1 cellular context compared by ENCODE assay signal in the genomic region with DNA sequence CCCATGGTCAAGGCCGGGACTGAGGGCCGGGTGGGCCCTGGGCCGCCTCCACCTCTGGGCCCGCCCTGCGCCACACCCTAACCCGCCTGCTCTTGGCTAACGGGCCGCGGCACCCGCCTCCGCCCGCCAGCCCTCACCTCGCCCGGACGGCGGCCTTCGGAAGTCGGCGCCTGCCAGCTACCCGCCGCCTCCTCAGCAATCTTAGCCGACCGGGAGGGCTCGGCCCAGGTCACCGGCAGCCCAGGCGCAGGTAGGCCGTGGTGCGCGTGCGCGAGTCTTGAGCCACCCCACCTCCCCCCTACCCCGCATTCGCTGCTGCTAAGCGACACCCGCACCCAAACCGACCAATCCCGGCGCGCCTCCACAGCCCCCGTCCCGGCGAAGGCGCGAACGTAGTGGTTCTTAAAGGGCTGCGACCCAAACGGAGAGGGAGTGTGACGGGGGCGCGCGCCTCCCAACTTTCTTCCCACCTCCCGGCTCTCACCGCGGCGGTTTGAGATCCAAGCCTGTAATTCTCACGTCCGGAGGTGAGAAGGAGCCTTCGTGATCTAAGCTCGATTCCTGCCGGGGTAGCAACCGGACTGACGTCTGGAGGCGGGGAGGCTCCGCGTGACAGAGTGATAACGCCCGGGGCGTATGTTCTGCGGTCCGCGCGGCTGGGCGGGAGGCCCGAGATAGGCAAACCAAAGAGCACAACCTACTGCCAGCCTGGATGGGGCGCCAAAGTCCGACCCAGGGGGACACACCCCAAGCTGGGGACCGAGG.
TF ChIP-seq lines count a peak whose summit lies in the region.

SEC22C (minus strand) TSS at position 259 of the 765 bp plus-strand sequence. CDS start 12,921 bp downstream, outside the sequence.

TF ChIP-seq in HEK293, 187 proteins besides CTCF, POLR2A, EP300 and RAD21 (continued from another document and continues in another):
- TF ChIP-seq, protein P1, sequence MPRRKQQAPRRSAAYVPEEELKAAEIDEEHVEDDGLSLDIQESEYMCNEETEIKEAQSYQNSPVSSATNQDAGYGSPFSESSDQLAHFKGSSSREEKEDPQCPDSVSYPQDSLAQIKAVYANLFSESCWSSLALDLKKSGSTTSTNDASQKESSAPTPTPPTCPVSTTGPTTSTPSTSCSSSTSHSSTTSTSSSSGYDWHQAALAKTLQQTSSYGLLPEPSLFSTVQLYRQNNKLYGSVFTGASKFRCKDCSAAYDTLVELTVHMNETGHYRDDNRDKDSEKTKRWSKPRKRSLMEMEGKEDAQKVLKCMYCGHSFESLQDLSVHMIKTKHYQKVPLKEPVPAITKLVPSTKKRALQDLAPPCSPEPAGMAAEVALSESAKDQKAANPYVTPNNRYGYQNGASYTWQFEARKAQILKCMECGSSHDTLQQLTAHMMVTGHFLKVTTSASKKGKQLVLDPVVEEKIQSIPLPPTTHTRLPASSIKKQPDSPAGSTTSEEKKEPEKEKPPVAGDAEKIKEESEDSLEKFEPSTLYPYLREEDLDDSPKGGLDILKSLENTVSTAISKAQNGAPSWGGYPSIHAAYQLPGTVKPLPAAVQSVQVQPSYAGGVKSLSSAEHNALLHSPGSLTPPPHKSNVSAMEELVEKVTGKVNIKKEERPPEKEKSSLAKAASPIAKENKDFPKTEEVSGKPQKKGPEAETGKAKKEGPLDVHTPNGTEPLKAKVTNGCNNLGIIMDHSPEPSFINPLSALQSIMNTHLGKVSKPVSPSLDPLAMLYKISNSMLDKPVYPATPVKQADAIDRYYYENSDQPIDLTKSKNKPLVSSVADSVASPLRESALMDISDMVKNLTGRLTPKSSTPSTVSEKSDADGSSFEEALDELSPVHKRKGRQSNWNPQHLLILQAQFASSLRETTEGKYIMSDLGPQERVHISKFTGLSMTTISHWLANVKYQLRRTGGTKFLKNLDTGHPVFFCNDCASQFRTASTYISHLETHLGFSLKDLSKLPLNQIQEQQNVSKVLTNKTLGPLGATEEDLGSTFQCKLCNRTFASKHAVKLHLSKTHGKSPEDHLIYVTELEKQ (tag by site-specific recombination; IDR thresholded peaks at IDR 0.05; ENCODE audit: borderline replicate concordance), result no peak
- no peak for TF ChIP-seq REPIN1 (tag by site-specific recombination; IDR thresholded peaks at IDR 0.05; ENCODE audit: low read depth)
- TF ChIP-seq ZNF677 (tag by site-specific recombination; IDR thresholded peaks at IDR 0.05), result no peak
- TF ChIP-seq KLF9 (tag by site-specific recombination; IDR thresholded peaks at IDR 0.05; ENCODE audit: low read depth), result peak; percentile 70
- no peak for TF ChIP-seq ZNF354C (tag by site-specific recombination; IDR thresholded peaks at IDR 0.05; ENCODE audit: borderline replicate concordance, low read depth)
- TF ChIP-seq, protein P2, sequence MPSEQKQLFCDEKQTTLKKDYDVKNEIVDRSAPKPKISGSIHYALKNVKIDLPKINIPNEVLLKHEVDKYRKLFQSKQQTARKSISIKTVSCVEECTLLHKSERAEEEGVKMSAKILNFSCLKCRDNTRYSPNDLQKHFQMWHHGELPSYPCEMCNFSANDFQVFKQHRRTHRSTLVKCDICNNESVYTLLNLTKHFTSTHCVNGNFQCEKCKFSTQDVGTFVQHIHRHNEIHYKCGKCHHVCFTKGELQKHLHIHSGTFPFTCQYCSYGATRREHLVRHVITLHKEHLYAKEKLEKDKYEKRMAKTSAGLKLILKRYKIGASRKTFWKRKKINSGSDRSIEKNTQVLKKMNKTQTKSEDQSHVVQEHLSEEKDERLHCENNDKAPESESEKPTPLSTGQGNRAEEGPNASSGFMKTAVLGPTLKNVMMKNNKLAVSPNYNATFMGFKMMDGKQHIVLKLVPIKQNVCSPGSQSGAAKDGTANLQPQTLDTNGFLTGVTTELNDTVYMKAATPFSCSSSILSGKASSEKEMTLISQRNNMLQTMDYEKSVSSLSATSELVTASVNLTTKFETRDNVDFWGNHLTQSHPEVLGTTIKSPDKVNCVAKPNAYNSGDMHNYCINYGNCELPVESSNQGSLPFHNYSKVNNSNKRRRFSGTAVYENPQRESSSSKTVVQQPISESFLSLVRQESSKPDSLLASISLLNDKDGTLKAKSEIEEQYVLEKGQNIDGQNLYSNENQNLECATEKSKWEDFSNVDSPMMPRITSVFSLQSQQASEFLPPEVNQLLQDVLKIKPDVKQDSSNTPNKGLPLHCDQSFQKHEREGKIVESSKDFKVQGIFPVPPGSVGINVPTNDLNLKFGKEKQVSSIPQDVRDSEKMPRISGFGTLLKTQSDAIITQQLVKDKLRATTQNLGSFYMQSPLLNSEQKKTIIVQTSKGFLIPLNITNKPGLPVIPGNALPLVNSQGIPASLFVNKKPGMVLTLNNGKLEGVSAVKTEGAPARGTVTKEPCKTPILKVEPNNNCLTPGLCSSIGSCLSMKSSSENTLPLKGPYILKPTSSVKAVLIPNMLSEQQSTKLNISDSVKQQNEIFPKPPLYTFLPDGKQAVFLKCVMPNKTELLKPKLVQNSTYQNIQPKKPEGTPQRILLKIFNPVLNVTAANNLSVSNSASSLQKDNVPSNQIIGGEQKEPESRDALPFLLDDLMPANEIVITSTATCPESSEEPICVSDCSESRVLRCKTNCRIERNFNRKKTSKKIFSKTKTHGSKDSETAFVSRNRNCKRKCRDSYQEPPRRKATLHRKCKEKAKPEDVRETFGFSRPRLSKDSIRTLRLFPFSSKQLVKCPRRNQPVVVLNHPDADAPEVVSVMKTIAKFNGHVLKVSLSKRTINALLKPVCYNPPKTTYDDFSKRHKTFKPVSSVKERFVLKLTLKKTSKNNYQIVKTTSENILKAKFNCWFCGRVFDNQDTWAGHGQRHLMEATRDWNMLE (tag by site-specific recombination; conservative IDR thresholded peaks at IDR 0.05; ENCODE audit: low read depth), result no peak
- peak; percentile 85 for TF ChIP-seq KLF1 (tag by site-specific recombination; IDR thresholded peaks at IDR 0.05)
- TF ChIP-seq ZNF155 (tag by site-specific recombination; IDR thresholded peaks at IDR 0.05), result no peak
- no peak for TF ChIP-seq ZNF16 (tag by site-specific recombination; IDR thresholded peaks at IDR 0.05; ENCODE audit: low read depth)
- no peak for TF ChIP-seq ZNF324 (tag by site-specific recombination; IDR thresholded peaks at IDR 0.05)
- no peak for TF ChIP-seq SCRT2 (tag by site-specific recombination; IDR thresholded peaks at IDR 0.05)
- no peak for TF ChIP-seq ZNF274 (IDR thresholded peaks at IDR 0.05; ENCODE audit: low read length)
- TF ChIP-seq ZNF274 (tag by site-specific recombination; IDR thresholded peaks at IDR 0.05; ENCODE audit: borderline replicate concordance), result no peak
- TF ChIP-seq ZNF670 (tag by site-specific recombination; IDR thresholded peaks at IDR 0.05; ENCODE audit: low read depth), result no peak
- no peak for TF ChIP-seq ZNF202 (tag by site-specific recombination; IDR thresholded peaks at IDR 0.05; ENCODE audit: borderline replicate concordance)
- TF ChIP-seq ZNF488 (tag by site-specific recombination; IDR thresholded peaks at IDR 0.05), result no peak
- no peak for TF ChIP-seq ZNF239 (tag by site-specific recombination; IDR thresholded peaks at IDR 0.05)
- TF ChIP-seq ZNF121 (tag by site-specific recombination; IDR thresholded peaks at IDR 0.05), result no peak
- no peak for TF ChIP-seq ZNF549 (tag by site-specific recombination; IDR thresholded peaks at IDR 0.05)
- TF ChIP-seq, protein P3, sequence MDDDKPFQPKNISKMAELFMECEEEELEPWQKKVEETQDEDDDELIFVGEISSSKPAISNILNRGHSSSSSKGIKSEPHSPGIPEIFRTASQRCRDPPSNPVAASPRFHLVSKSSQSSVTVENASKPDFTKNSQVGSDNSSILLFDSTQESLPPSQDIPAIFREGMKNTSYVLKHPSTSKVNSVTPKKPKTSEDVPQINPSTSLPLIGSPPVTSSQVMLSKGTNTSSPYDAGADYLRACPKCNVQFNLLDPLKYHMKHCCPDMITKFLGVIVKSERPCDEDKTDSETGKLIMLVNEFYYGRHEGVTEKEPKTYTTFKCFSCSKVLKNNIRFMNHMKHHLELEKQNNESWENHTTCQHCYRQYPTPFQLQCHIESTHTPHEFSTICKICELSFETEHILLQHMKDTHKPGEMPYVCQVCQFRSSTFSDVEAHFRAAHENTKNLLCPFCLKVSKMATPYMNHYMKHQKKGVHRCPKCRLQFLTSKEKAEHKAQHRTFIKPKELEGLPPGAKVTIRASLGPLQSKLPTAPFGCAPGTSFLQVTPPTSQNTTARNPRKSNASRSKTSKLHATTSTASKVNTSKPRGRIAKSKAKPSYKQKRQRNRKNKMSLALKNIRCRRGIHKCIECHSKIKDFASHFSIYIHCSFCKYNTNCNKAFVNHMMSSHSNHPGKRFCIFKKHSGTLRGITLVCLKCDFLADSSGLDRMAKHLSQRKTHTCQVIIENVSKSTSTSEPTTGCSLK (tag by site-specific recombination; IDR thresholded peaks at IDR 0.05), result no peak
- no peak for TF ChIP-seq ZNF707 (tag by site-specific recombination; IDR thresholded peaks at IDR 0.05)
- TF ChIP-seq OVOL3 (tag by site-specific recombination; IDR thresholded peaks at IDR 0.05), result no peak
- TF ChIP-seq PRDM10 (tag by site-specific recombination; IDR thresholded peaks at IDR 0.05), result peak; percentile 52
- peak; percentile 75 for TF ChIP-seq ZBTB8A (tag by site-specific recombination; IDR thresholded peaks at IDR 0.05)
- peak; percentile 83 for TF ChIP-seq KLF10 (tag by site-specific recombination; IDR thresholded peaks at IDR 0.05)
- peak; percentile 48 for TF ChIP-seq ZIC2 (tag by site-specific recombination; IDR thresholded peaks at IDR 0.05)
- TF ChIP-seq, protein P4, sequence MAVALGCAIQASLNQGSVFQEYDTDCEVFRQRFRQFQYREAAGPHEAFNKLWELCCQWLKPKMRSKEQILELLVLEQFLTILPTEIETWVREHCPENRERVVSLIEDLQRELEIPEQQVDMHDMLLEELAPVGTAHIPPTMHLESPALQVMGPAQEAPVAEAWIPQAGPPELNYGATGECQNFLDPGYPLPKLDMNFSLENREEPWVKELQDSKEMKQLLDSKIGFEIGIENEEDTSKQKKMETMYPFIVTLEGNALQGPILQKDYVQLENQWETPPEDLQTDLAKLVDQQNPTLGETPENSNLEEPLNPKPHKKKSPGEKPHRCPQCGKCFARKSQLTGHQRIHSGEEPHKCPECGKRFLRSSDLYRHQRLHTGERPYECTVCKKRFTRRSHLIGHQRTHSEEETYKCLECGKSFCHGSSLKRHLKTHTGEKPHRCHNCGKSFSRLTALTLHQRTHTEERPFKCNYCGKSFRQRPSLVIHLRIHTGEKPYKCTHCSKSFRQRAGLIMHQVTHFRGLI (tag by site-specific recombination; IDR thresholded peaks at IDR 0.05), result peak; percentile 69; the same call in 1 of the 2 replicates
- no peak for TF ChIP-seq ZNF423 (tag by site-specific recombination; IDR thresholded peaks at IDR 0.05)
- no peak for TF ChIP-seq GLI2 (tag by site-specific recombination; IDR thresholded peaks at IDR 0.05; ENCODE audit: borderline replicate concordance, low read depth)
- TF ChIP-seq ZNF37A (tag by site-specific recombination; IDR thresholded peaks at IDR 0.05), result no peak
- TF ChIP-seq, protein P5, sequence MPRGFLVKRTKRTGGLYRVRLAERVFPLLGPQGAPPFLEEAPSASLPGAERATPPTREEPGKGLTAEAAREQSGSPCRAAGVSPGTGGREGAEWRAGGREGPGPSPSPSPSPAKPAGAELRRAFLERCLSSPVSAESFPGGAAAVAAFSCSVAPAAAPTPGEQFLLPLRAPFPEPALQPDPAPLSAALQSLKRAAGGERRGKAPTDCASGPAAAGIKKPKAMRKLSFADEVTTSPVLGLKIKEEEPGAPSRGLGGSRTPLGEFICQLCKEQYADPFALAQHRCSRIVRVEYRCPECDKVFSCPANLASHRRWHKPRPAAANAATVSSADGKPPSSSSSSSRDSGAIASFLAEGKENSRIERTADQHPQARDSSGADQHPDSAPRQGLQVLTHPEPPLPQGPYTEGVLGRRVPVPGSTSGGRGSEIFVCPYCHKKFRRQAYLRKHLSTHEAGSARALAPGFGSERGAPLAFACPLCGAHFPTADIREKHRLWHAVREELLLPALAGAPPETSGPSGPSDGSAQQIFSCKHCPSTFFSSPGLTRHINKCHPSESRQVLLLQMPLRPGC (tag by site-specific recombination; IDR thresholded peaks at IDR 0.05), result no peak
- TF ChIP-seq ZNF19 (tag by site-specific recombination; IDR thresholded peaks at IDR 0.05; ENCODE audit: low read depth), result no peak
- TF ChIP-seq HOXD13 (CRISPR knock-in tag; IDR thresholded peaks at IDR 0.05; ENCODE audit: borderline replicate concordance), result no peak
- TF ChIP-seq ZNF398 (tag by site-specific recombination; IDR thresholded peaks at IDR 0.05), result peak; percentile 70
